In the genomic region with DNA sequence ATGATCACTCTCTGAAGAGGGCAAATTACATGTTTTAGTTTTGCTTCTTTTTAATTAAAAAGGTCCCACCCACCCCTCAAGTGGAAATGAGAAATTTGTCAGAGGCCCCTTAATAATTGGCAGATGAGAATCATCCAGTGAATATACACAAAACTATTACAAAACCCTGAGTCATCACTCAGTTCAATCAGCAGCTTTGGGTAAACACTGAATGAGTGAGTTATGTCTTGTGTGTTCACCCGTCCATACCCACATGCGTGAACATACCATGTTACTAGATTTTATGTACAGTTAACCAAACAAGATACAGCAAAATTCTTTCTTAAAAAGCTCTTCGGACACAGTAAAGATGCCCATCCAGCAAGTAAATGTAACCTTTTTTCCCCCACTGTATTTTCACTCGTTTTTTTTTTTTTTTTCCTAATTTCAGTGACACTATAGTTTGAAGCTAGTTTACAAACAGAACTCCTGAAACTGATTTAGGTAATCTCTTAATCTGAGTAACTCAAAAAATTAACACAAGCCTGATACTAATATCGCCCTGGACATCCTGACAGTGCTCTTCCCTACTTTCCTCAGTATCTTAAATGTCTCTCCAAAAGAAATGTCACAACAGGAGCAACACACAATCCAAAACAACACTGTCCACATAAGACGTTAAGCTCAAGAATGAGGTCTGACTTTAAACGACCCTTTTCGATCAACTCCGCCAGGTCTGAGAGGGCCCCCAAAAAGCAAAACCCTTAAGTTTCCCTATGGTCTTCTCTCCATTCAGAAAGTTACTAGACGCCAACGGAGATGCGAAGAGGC, we compare ENCODE assay signal across 1 cellular context.
TF ChIP-seq lines count a peak whose summit lies in the region.

No MANE protein-coding gene starts in this region.

TF ChIP-seq in K562, 482 proteins besides CTCF, POLR2A, EP300 and RAD21 (continued from another document and continues in another):
- TF ChIP-seq, protein P1, sequence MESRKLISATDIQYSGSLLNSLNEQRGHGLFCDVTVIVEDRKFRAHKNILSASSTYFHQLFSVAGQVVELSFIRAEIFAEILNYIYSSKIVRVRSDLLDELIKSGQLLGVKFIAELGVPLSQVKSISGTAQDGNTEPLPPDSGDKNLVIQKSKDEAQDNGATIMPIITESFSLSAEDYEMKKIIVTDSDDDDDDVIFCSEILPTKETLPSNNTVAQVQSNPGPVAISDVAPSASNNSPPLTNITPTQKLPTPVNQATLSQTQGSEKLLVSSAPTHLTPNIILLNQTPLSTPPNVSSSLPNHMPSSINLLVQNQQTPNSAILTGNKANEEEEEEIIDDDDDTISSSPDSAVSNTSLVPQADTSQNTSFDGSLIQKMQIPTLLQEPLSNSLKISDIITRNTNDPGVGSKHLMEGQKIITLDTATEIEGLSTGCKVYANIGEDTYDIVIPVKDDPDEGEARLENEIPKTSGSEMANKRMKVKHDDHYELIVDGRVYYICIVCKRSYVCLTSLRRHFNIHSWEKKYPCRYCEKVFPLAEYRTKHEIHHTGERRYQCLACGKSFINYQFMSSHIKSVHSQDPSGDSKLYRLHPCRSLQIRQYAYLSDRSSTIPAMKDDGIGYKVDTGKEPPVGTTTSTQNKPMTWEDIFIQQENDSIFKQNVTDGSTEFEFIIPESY (CRISPR knock-in tag; IDR thresholded peaks at IDR 0.05) = no peak
- TF ChIP-seq, protein P2, sequence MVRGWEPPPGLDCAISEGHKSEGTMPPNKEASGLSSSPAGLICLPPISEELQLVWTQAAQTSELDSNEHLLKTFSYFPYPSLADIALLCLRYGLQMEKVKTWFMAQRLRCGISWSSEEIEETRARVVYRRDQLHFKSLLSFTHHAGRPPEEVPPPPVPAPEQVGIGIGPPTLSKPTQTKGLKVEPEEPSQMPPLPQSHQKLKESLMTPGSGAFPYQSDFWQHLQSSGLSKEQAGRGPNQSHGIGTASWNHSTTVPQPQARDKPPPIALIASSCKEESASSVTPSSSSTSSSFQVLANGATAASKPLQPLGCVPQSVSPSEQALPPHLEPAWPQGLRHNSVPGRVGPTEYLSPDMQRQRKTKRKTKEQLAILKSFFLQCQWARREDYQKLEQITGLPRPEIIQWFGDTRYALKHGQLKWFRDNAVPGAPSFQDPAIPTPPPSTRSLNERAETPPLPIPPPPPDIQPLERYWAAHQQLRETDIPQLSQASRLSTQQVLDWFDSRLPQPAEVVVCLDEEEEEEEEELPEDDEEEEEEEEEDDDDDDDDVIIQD (CRISPR knock-in tag; IDR thresholded peaks at IDR 0.05) = no peak
- TF ChIP-seq ZNF444 (CRISPR knock-in tag; IDR thresholded peaks at IDR 0.05) (no peak), FOXP1 (CRISPR knock-in tag; IDR thresholded peaks at IDR 0.05) (no peak), NR1H2 (CRISPR knock-in tag; IDR thresholded peaks at IDR 0.05) (no peak), ZNF445 (CRISPR knock-in tag; IDR thresholded peaks at IDR 0.05; ENCODE audit: low read depth) (no peak), PRMT5 (CRISPR knock-in tag; IDR thresholded peaks at IDR 0.05) (no peak), CBX1 (IDR thresholded peaks at IDR 0.05; ENCODE audit: low read depth) (no peak), SRSF1 (IDR thresholded peaks at IDR 0.05; ENCODE audit: low read depth, low read length) (no peak), MTA1 (IDR thresholded peaks at IDR 0.05; ENCODE audit: borderline replicate concordance) (no peak), HDAC3 (IDR thresholded peaks at IDR 0.05; ENCODE audit: borderline replicate concordance, partially characterized antibody) (no peak), BRF1 (IDR thresholded peaks at IDR 0.05; ENCODE audit: borderline replicate concordance, extremely low read depth, insufficient read length) (no peak), PHB2 (IDR thresholded peaks at IDR 0.05; ENCODE audit: low read depth) (no peak), SMARCA4 (IDR thresholded peaks at IDR 0.05) (peak; percentile 76), KLF1 (tag; IDR thresholded peaks at IDR 0.05) (no peak), FOXA1 (IDR thresholded peaks at IDR 0.05; ENCODE audit: borderline replicate concordance) (peak; percentile 54; the same call in 1 of the 2 replicates), FOXA3 (CRISPR knock-in tag; conservative IDR thresholded peaks at IDR 0.05 in 1 of 2, IDR thresholded peaks at IDR 0.05 in 1 of 2) (peak; percentile 94 to 98), ESRRB (CRISPR knock-in tag; IDR thresholded peaks at IDR 0.05; ENCODE audit: borderline replicate concordance) (no peak), ZNF239 (CRISPR knock-in tag; IDR thresholded peaks at IDR 0.05) (no peak), ZNF561 (CRISPR knock-in tag; conservative IDR thresholded peaks at IDR 0.05) (no peak), MEIS2 (IDR thresholded peaks at IDR 0.05; ENCODE audit: partially characterized antibody) (peak; percentile 98), PHB (CRISPR knock-in tag; IDR thresholded peaks at IDR 0.05) (no peak), DDX20 (tag; IDR thresholded peaks at IDR 0.05; ENCODE audit: low read depth) (no peak), RBM34 (IDR thresholded peaks at IDR 0.05; ENCODE audit: borderline replicate concordance, insufficient read depth, low read length) (no peak), HNRNPLL (IDR thresholded peaks at IDR 0.05; ENCODE audit: low read depth, low read length, poor library complexity, severe bottlenecking) (no peak), SP1 (CRISPR knock-in tag; IDR thresholded peaks at IDR 0.05) (peak; percentile 60; the same call in 1 of the 2 replicates), KLF6 (CRISPR knock-in tag; IDR thresholded peaks at IDR 0.05; ENCODE audit: borderline replicate concordance) (no peak), NR2C2 (CRISPR knock-in tag; IDR thresholded peaks at IDR 0.05) (no peak), NR2C2 (tag; IDR thresholded peaks at IDR 0.05) (no peak), ZNF217 (CRISPR knock-in tag; IDR thresholded peaks at IDR 0.05) (no peak)
- TF ChIP-seq, protein P3, sequence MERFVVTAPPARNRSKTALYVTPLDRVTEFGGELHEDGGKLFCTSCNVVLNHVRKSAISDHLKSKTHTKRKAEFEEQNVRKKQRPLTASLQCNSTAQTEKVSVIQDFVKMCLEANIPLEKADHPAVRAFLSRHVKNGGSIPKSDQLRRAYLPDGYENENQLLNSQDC (CRISPR knock-in tag; IDR thresholded peaks at IDR 0.05) = no peak
- TF ChIP-seq, protein P4, sequence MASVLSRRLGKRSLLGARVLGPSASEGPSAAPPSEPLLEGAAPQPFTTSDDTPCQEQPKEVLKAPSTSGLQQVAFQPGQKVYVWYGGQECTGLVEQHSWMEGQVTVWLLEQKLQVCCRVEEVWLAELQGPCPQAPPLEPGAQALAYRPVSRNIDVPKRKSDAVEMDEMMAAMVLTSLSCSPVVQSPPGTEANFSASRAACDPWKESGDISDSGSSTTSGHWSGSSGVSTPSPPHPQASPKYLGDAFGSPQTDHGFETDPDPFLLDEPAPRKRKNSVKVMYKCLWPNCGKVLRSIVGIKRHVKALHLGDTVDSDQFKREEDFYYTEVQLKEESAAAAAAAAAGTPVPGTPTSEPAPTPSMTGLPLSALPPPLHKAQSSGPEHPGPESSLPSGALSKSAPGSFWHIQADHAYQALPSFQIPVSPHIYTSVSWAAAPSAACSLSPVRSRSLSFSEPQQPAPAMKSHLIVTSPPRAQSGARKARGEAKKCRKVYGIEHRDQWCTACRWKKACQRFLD (CRISPR knock-in tag; IDR thresholded peaks at IDR 0.05) = no peak
- TF ChIP-seq, protein P5, sequence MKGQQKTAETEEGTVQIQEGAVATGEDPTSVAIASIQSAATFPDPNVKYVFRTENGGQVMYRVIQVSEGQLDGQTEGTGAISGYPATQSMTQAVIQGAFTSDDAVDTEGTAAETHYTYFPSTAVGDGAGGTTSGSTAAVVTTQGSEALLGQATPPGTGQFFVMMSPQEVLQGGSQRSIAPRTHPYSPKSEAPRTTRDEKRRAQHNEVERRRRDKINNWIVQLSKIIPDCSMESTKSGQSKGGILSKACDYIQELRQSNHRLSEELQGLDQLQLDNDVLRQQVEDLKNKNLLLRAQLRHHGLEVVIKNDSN (CRISPR knock-in tag; IDR thresholded peaks at IDR 0.05) = no peak
- TF ChIP-seq, protein P6, sequence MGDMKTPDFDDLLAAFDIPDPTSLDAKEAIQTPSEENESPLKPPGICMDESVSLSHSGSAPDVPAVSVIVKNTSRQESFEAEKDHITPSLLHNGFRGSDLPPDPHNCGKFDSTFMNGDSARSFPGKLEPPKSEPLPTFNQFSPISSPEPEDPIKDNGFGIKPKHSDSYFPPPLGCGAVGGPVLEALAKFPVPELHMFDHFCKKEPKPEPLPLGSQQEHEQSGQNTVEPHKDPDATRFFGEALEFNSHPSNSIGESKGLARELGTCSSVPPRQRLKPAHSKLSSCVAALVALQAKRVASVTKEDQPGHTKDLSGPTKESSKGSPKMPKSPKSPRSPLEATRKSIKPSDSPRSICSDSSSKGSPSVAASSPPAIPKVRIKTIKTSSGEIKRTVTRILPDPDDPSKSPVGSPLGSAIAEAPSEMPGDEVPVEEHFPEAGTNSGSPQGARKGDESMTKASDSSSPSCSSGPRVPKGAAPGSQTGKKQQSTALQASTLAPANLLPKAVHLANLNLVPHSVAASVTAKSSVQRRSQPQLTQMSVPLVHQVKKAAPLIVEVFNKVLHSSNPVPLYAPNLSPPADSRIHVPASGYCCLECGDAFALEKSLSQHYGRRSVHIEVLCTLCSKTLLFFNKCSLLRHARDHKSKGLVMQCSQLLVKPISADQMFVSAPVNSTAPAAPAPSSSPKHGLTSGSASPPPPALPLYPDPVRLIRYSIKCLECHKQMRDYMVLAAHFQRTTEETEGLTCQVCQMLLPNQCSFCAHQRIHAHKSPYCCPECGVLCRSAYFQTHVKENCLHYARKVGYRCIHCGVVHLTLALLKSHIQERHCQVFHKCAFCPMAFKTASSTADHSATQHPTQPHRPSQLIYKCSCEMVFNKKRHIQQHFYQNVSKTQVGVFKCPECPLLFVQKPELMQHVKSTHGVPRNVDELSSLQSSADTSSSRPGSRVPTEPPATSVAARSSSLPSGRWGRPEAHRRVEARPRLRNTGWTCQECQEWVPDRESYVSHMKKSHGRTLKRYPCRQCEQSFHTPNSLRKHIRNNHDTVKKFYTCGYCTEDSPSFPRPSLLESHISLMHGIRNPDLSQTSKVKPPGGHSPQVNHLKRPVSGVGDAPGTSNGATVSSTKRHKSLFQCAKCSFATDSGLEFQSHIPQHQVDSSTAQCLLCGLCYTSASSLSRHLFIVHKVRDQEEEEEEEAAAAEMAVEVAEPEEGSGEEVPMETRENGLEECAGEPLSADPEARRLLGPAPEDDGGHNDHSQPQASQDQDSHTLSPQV (IDR thresholded peaks at IDR 0.05) = no peak; the same call in 1 of the 2 replicates
- TF ChIP-seq, protein P7, sequence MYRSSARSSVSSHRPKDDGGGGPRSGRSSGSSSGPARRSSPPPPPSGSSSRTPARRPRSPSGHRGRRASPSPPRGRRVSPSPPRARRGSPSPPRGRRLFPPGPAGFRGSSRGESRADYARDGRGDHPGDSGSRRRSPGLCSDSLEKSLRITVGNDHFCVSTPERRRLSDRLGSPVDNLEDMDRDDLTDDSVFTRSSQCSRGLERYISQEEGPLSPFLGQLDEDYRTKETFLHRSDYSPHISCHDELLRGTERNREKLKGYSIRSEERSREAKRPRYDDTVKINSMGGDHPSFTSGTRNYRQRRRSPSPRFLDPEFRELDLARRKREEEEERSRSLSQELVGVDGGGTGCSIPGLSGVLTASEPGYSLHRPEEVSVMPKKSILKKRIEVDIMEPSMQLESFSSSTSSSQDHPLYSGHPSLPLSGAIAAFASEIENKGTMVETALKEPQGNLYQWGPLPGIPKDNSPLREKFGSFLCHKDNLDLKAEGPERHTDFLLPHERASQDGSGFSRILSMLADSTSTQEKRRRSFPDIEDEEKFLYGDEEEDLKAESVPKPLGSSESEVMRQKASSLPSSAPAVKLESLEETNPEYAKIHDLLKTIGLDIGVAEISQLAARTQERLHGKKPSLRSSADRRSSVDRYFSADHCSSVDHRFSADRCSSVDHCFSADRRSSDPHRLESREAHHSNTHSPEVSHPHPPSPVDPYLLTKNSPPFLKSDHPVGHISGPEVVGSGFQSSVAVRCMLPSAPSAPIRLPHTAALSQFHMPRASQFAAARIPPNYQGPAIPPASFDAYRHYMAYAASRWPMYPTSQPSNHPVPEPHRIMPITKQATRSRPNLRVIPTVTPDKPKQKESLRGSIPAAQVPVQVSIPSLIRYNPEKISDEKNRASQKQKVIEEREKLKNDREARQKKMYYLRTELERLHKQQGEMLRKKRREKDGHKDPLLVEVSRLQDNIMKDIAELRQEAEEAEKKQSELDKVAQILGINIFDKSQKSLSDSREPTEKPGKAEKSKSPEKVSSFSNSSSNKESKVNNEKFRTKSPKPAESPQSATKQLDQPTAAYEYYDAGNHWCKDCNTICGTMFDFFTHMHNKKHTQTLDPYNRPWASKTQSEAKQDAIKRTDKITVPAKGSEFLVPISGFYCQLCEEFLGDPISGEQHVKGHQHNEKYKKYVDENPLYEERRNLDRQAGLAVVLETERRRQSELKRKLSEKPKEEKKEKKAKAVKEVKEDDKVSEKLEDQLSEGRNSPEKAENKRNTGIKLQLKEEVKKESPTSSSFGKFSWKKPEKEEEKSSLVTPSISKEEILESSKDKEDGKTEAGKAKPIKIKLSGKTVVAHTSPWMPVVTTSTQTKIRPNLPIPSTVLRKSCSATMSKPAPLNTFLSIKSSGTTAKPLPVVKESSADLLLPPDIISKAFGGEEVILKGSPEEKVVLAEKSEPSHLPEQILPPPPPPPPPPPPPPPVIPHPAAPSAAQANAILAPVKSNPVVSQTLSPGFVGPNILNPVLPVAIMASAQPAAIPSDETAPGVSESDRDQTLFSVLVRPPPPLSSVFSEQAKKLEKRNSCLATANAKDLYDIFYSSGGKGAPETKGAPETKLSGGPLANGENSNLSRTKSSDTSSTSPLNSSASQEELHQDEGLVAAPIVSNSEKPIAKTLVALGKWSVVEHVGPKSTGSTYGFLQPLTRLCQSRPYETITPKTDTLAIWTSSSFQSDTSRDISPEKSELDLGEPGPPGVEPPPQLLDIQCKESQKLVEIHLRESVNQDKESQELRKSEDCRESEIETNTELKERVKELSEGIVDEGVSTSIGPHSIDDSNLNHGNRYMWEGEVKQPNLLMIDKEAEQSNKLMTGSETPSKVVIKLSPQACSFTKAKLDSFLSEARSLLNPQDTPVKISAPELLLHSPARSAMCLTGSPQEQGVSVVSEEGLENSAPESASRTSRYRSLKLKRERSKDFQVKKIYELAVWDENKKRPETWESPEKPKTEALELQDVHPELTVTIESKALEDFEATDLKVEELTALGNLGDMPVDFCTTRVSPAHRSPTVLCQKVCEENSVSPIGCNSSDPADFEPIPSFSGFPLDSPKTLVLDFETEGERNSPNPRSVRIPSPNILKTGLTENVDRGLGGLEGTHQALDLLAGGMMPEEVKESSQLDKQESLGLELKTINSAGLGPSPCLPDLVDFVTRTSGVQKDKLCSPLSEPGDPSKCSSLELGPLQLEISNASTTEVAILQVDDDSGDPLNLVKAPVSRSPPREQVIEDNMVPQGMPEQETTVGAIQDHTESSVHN (IDR thresholded peaks at IDR 0.05; ENCODE audit: borderline replicate concordance in 1 of 2, low read depth in 1 of 2) = peak in 1 of 2 experiments; percentile 47; a peak in 1 of 4 replicates
- TF ChIP-seq, protein P8, sequence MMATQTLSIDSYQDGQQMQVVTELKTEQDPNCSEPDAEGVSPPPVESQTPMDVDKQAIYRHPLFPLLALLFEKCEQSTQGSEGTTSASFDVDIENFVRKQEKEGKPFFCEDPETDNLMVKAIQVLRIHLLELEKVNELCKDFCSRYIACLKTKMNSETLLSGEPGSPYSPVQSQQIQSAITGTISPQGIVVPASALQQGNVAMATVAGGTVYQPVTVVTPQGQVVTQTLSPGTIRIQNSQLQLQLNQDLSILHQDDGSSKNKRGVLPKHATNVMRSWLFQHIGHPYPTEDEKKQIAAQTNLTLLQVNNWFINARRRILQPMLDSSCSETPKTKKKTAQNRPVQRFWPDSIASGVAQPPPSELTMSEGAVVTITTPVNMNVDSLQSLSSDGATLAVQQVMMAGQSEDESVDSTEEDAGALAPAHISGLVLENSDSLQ (IDR thresholded peaks at IDR 0.05) = peak; percentile 72
